13 cellular contexts compared by ENCODE assay signal in genomic region chr9:133276001-133276884, GRCh38. TPM values are rescaled to one million over a fixed set of nuclear protein-coding genes. Genes with fewer than 3 reads are reported as not detected.
DNase-seq lines count a peak whose midpoint lies in the region; ATAC-seq, FAIRE-seq and TF ChIP-seq lines count a peak whose summit lies in the region.
"Had no signal": no experiment of that assay in that cellular context is flagged by ENCODE, and none has a peak within 500 bp of the region (broad histone marks: within the 10 kb centered on the region; RNA-seq: fewer than 3 reads in every experiment).

No MANE protein-coding gene starts in this region.

- H3K4me3 ChIP-seq in NT2/D1 (ENCODE audit: insufficient read length, low read depth): peak overlapping the region; percentile 53
- H3K4me3 ChIP-seq in H1 (ENCODE audit: extremely low read depth in 1 of 4, insufficient read depth in 2 of 4, low read depth in 3 of 4, low read length in 4 of 4): peak overlapping the region; percentile 36 to 68 (median 37)
- H3K4me3 ChIP-seq in mucosa of stomach (ENCODE audit: low read length): peak overlapping the region; percentile 67
- H3K4me3 ChIP-seq in testis: peak overlapping the region; percentile 72 to 91
- H3K4me3 ChIP-seq: GM12878, MG63 had no signal

- peak overlapping the region; percentile 63 to 68 for H3K4me2 ChIP-seq in H1 (ENCODE audit: insufficient read depth in 1 of 2, low read depth in 2 of 2, low read length in 2 of 2)

- no peak overlapping the region for H2BK12ac ChIP-seq in H1 (ENCODE audit: low read depth, low read length)

- H3K36me3 ChIP-seq in NT2/D1 (ENCODE audit: insufficient read depth, insufficient read length, low read length) (no peaks in the 10 kb centered on the region), H1 (ENCODE audit: control insufficient read depth in 2 of 4, insufficient read depth in 4 of 4, low read length in 3 of 4) (no peaks in the 10 kb centered on the region; a peak in 2 of 8 replicates), mucosa of stomach (ENCODE audit: control insufficient read depth, insufficient read depth, low read length) (no peaks in the 10 kb centered on the region), testis (ENCODE audit: low read depth, missing control alignments) (no peaks in the 10 kb centered on the region)
- H3K36me3 ChIP-seq: MG63 had no signal

- H3K79me2 ChIP-seq in H1 (ENCODE audit: control insufficient read depth in 1 of 2, insufficient read depth in 2 of 2, low read length in 2 of 2): no peaks in the 10 kb centered on the region

- no peak overlapping the region for H3K23ac ChIP-seq in H1 (ENCODE audit: insufficient read length)

- H3K9me3 ChIP-seq in NT2/D1 (ENCODE audit: insufficient read depth, low read length) (peaks cover 19% of the 10 kb centered on the region; the same call in 1 of the 2 replicates), H1 (ENCODE audit: insufficient read depth in 2 of 2, low read depth in 1 of 2, low read length in 1 of 2) (peaks cover 13 to 16% of the 10 kb centered on the region in 2 experiments; a peak in 3 of 4 replicates), mucosa of stomach (ENCODE audit: control insufficient read depth, low read length) (no peaks in the 10 kb centered on the region), testis (no peaks in the 10 kb centered on the region)
- H3K9me3 ChIP-seq: MG63 had no signal

- TF ChIP-seq CTCF in H1 (IDR thresholded peaks at IDR 0.05; ENCODE audit: control extremely low read depth in 1 of 3, insufficient read depth in 1 of 3, low read depth in 1 of 3, low read length in 3 of 3) (no peak), testis (IDR thresholded peaks at IDR 0.05) (no peak), RWPE1 (conservative IDR thresholded peaks at IDR 0.05; ENCODE audit: low read depth) (no peak), GM10248 (IDR thresholded peaks at IDR 0.05; ENCODE audit: control extremely low read depth, extremely low read depth, low read depth, missing control alignments) (no peak)

- no peak overlapping the region for H3K4ac ChIP-seq in H1 (replicated peaks; ENCODE audit: insufficient read length, low read depth, low read length)

- no peak overlapping the region for H4K8ac ChIP-seq in H1 (ENCODE audit: extremely low read depth, insufficient read depth, low read length)

- H3K4me1 ChIP-seq in NT2/D1 (ENCODE audit: insufficient read depth, insufficient read length) (no peaks in the 10 kb centered on the region), H1 (replicated peaks in 1 of 4; ENCODE audit: control insufficient read depth in 3 of 4, insufficient read depth in 4 of 4, low read length in 3 of 4) (no peaks in the 10 kb centered on the region; a peak in 1 of 7 replicates), mucosa of stomach (ENCODE audit: control insufficient read depth, insufficient read depth, low read length) (peaks cover 25% of the 10 kb centered on the region), testis (peaks cover 12% of the 10 kb centered on the region)

- H2BK5ac ChIP-seq in H1 (ENCODE audit: low read depth, low read length): no peak overlapping the region

- intact Hi-C loops in testis (cut with DNase I; ENCODE audit: low total_unique reads): no loop called here

- H4K5ac ChIP-seq in H1 (ENCODE audit: insufficient read length, low read depth, low read length): no peak overlapping the region

- no peak overlapping the region for H3K14ac ChIP-seq in H1 (ENCODE audit: insufficient read length)

- H3K23me2 ChIP-seq in H1 (ENCODE audit: low read depth, low read length): peaks cover 9% of the 10 kb centered on the region; the same call in 1 of the 2 replicates

- POLR2A ChIA-PET in H1 (lab: Charles Lee; ENCODE audit: partially characterized antibody) (interaction anchor here (1.2 kb wide), 1 partner anchor 72 kb away, joined by 4 read pairs; the partner anchor contains the start of genes MED22 and RPL7A), RWPE1 (lab: Yijun Ruan, JAX; ENCODE audit: low non-redundant PET) (no interaction called here), GM10248 (lab: Yijun Ruan, JAX) (no interaction called here)

- TF ChIP-seq EP300 in H1 (IDR thresholded peaks at IDR 0.05; ENCODE audit: borderline replicate concordance in 1 of 2, low read depth in 2 of 2, low read length in 2 of 2): no peak

- H3K18ac ChIP-seq in H1 (ENCODE audit: extremely low read depth, low read length): no peak overlapping the region

- TF ChIP-seq POLR2A in H1 (IDR thresholded peaks at IDR 0.05; ENCODE audit: control extremely low read depth in 1 of 2, low read depth in 2 of 2, low read length in 2 of 2) (no peak), testis (IDR thresholded peaks at IDR 0.05) (no peak)

- TF ChIP-seq RAD21 in H1 (IDR thresholded peaks at IDR 0.05 in 1 of 2, conservative IDR thresholded peaks at IDR 0.05 in 1 of 2; ENCODE audit: low read depth in 2 of 2, low read length in 2 of 2): no peak

- H4K20me1 ChIP-seq in H1 (replicated peaks in 1 of 2; ENCODE audit: control insufficient read depth in 1 of 2, insufficient read depth in 2 of 2, low read length in 2 of 2): no peaks in the 10 kb centered on the region

- CTCF ChIA-PET in H1 (lab: Charles Lee; ENCODE audit: partially characterized antibody): interaction anchor here (0.8 to 1.6 kb wide), 6 partner anchors 9 to 89 kb away, joined by 3 to 7 read pairs (median 4); no protein-coding TSS in a partner anchor
- CTCF ChIA-PET in RWPE1 (lab: Yijun Ruan, JAX): interaction anchor here (0.9 to 1.9 kb wide), 6 partner anchors 24 to 89 kb away, joined by 3 to 11 read pairs (median 4); no protein-coding TSS in a partner anchor
- CTCF ChIA-PET in GM10248 (lab: Yijun Ruan, JAX): interaction anchor here (1.6 kb wide), 1 partner anchor 11 kb away, joined by 5 read pairs; no protein-coding TSS in a partner anchor

- no peak overlapping the region for H3K27ac ChIP-seq in H1 (ENCODE audit: low read depth, low read length)
- H3K27ac ChIP-seq in testis: peak overlapping the region; percentile 95 to 98
- no peak overlapping the region for H3K27ac ChIP-seq in RWPE1

- peaks cover 58% of the 10 kb centered on the region for H3K27me3 ChIP-seq in NT2/D1 (ENCODE audit: insufficient read depth, insufficient read length)
- peaks cover 34 to 55% (median 47%) of the 10 kb centered on the region in 4 experiments for H3K27me3 ChIP-seq in H1 (replicated peaks in 1 of 4; ENCODE audit: control insufficient read depth in 3 of 4, extremely low read depth in 1 of 4, insufficient read depth in 3 of 4, low read length in 3 of 4)
- H3K27me3 ChIP-seq in mucosa of stomach (ENCODE audit: control insufficient read depth, insufficient read depth, low read length): no peaks in the 10 kb centered on the region
- no peaks in the 10 kb centered on the region for H3K27me3 ChIP-seq in testis
- H3K27me3 ChIP-seq: MG63 had no signal

- no peak overlapping the region for H3K56ac ChIP-seq in H1 (replicated peaks; ENCODE audit: insufficient read length, low read depth, low read length)

- no peak overlapping the region for H2BK15ac ChIP-seq in H1 (ENCODE audit: low read length)

- no peak for ATAC-seq in SK-N-SH treated with all-trans-retinoic acid at 6 μM for 48 hours
- ATAC-seq: GM12878 had no signal

- H3K9ac ChIP-seq in NT2/D1 (ENCODE audit: insufficient read length, low read depth) (peak overlapping the region; percentile 81), H1 (replicated peaks in 1 of 4; ENCODE audit: extremely low read depth in 1 of 4, low read depth in 3 of 4, low read length in 3 of 4) (no peak overlapping the region), mucosa of stomach (ENCODE audit: low read length) (peak overlapping the region; percentile 85)

- no peak overlapping the region for H4K91ac ChIP-seq in H1 (replicated peaks; ENCODE audit: insufficient read length, low read length)

- H3K79me1 ChIP-seq in H1 (ENCODE audit: low read depth, low read length): no peaks in the 10 kb centered on the region

- no peak for DNase-seq in NT2/D1 (ENCODE audit: low read depth, low spot score)
- no peak for DNase-seq in H1 (ENCODE audit: low read depth in 1 of 2, low spot score in 2 of 2)
- DNase-seq in testis: peak; percentile 44
- DNase-seq in RWPE1 (ENCODE audit: low spot score): no peak
- DNase-seq in GM10248 (ENCODE audit: extremely low spot score): no peak
- DNase-seq: activated T-cell treated with anti-CD3 and anti-CD28 coated beads, Interleukin-2, amount 50 U/mL, for 4 hours; MG63; NCI-H446 treated with DMSO at 0.1 percent for 48 hours had no signal

- FAIRE-seq in H1 (lab: Jason Lieb, UNC): no peak
- FAIRE-seq: GM12878, TTC549 had no signal

- H2BK20ac ChIP-seq in H1 (ENCODE audit: low read length): no peak overlapping the region

- 71% methylated on average over 32 of the region's 33 CpGs; no CpG with 5 or more reads in 1 of the 2 experiments for WGBS in H1 (ENCODE audit: extremely low coverage in 1 of 2, insufficient coverage in 1 of 2, insufficient read length in 1 of 2, insufficient replicate concordance in 2 of 2, low coverage in 1 of 2, low lambda C conversion rate in 2 of 2, missing lambda C conversion rate in 1 of 2), 2 experiments
- 26 to 39% methylated on average over 23 to 33 of the region's 33 CpGs for whole genome bisulfite sequencing in testis, 2 donors

- no peak overlapping the region for H2AFZ ChIP-seq in H1 (ENCODE audit: low read length)

- no peak overlapping the region for H2AK5ac ChIP-seq in H1 (ENCODE audit: low read depth, low read length)

- no peak overlapping the region for H2BK120ac ChIP-seq in H1 (replicated peaks; ENCODE audit: low read depth, low read length)

RNA-seq across cellular contexts. Expression of gene ABO, which starts 1.2 kb away (rescaled TPM):
- total RNA-seq in H1 (2021; fragmentation: NEBNext Ultra II Directional; extraction: Animal tissue kit (Norgen Biotek cat#: 25700)): not detected in 2 replicates
- polyA plus RNA-seq in H1 (2011; rRNA removed) (0.03 and 0.19 TPM in 2 replicates), testis (ENCODE audit: insufficient read depth, low read depth, low replicate concordance) (10.4 TPM)
- polyA plus RNA-seq in H1 (2011; cell fraction: cytosol; rRNA removed): 0.04 TPM
- polyA plus RNA-seq in H1 (2011; cell fraction: nucleus; rRNA removed): 0.58 TPM
- 0.06 to 0.11 TPM (median 0.09 TPM) in 3 of 4 replicates, not detected in the other for polyA plus RNA-seq in H1 (2012, experiment 1 of 2)
- not detected for polyA plus RNA-seq in H1 (2012, experiment 2 of 2)
- 0.08 TPM for polyA plus RNA-seq in H1 (2013, experiment 1 of 2)
- 0.02 TPM for polyA plus RNA-seq in H1 (2013, experiment 2 of 2)
- polyA minus RNA-seq in H1 (2011; rRNA and poly(A)+ RNA removed): 0.02 and 0.79 TPM in 2 replicates
- polyA minus RNA-seq in H1 (2011; cell fraction: cytosol; rRNA and poly(A)+ RNA removed): not detected
- 0.10 TPM for polyA minus RNA-seq in H1 (2011; cell fraction: nucleus; rRNA and poly(A)+ RNA removed)
- 10 to 100 TPM; 25.6 to 31.1 TPM for total RNA-seq in testis
- total RNA-seq: GM12878, RPMI7951 had no signal

RNA-seq across cellular contexts. Expression of gene SURF6, which starts 59.7 kb away (rescaled TPM):
- 23.7 and 26.7 TPM in 2 replicates for total RNA-seq in H1 (2021; fragmentation: NEBNext Ultra II Directional; extraction: Animal tissue kit (Norgen Biotek cat#: 25700))
- 6.1 and 9.6 TPM in 2 replicates for polyA plus RNA-seq in H1 (2011; rRNA removed)
- polyA plus RNA-seq in H1 (2011; cell fraction: cytosol; rRNA removed): 19.8 TPM
- polyA plus RNA-seq in H1 (2011; cell fraction: nucleus; rRNA removed): 17.0 TPM
- 17.5 to 28.3 TPM (median 24.3 TPM) in 4 replicates for polyA plus RNA-seq in H1 (2012, experiment 1 of 2)
- 6.3 TPM for polyA plus RNA-seq in H1 (2012, experiment 2 of 2)
- 19.3 TPM for polyA plus RNA-seq in H1 (2013, experiment 1 of 2)
- 18.3 TPM for polyA plus RNA-seq in H1 (2013, experiment 2 of 2)
- polyA minus RNA-seq in H1 (2011; rRNA and poly(A)+ RNA removed): 4.5 and 5.6 TPM in 2 replicates
- polyA minus RNA-seq in H1 (2011; cell fraction: cytosol; rRNA and poly(A)+ RNA removed): 7.3 TPM
- polyA minus RNA-seq in H1 (2011; cell fraction: nucleus; rRNA and poly(A)+ RNA removed): 5.8 TPM
- total RNA-seq in testis: 10 to 100 TPM; 28.5 to 36.0 TPM
- polyA plus RNA-seq in testis (ENCODE audit: insufficient read depth, low read depth, low replicate concordance): 19.8 TPM

Comparison
In these comparisons a context has a peak if more than half of its experiments do, and no peak if none do; other contexts are left out.
1. H3K9ac ChIP-seq: peak in NT2/D1 (single experiment) and mucosa of stomach (single experiment); none in H1 (0 of 4).
2. H3K27ac ChIP-seq: peak in testis (2 of 2); none in H1 (single experiment) and RWPE1 (single experiment).
3. RNA of gene ABO, which starts 1.2 kb away (total RNA-seq): 25.6 to 31.1 TPM in testis; not detected in H1; every median in the first group is over 10 times any median in the second.
4. Peak in every context shown above with its lines, with median percentiles within 50 percentile points of each other: H3K4me3 ChIP-seq.